Comparison of ENCODE assay signal across 12 cellular contexts in the genomic region with DNA sequence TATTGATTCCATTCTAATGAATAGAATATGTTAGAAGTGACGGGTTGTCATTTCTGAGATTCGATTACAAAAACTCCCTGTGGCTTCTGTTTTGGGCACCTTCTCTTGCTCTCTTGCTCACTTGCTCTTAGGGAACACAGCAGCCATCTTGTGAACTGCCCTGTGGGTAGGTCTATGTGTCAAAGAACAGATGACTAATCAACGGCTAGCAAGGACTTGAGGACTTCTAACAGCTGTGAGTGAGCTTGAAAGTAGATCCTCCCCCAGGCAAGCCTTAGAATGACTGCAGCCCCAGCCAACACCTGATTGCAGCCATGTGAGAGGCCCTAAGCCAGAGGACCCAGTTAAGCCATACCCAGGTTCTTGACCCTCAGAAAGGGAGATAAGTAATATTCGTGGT. TPM values are rescaled to one million over a fixed set of nuclear protein-coding genes. Genes with fewer than 3 reads are reported as not detected.
DNase-seq lines count a peak whose midpoint lies in the region; ATAC-seq and TF ChIP-seq lines count a peak whose summit lies in the region.
"Had no signal": no experiment of that assay in that cellular context is flagged by ENCODE, and none has a peak within 500 bp of the region (broad histone marks: within the 10 kb centered on the region; RNA-seq: fewer than 3 reads in every experiment).

No MANE protein-coding gene starts in this region.

- H3K27ac Mint-ChIP-seq in activated CD4-positive, alpha-beta T cell treated with anti-CD3 and anti-CD28 coated beads, Interleukin-2, amount 10 ng/mL, durations not matched to agents 7 days and 5 days: no peak overlapping the region
- no peak overlapping the region for H3K27ac Mint-ChIP-seq in GM23338

- no peaks in the 10 kb centered on the region for H3K9me3 Mint-ChIP-seq in activated CD4-positive, alpha-beta T cell treated with anti-CD3 and anti-CD28 coated beads, Interleukin-2, amount 10 ng/mL, durations not matched to agents 7 days and 5 days
- no peaks in the 10 kb centered on the region for H3K9me3 Mint-ChIP-seq in GM23338
- H3K9me3 Mint-ChIP-seq: naive thymus-derived CD8-positive, alpha-beta T cell had no signal

- no peak overlapping the region for H2AFZ ChIP-seq in GM23338

- intact Hi-C loops in left ventricle myocardium inferior (cut with micrococcal nuclease): no loop called here

- no peaks in the 10 kb centered on the region for H3K79me2 ChIP-seq in GM23338 (replicated peaks; ENCODE audit: insufficient read depth)

- no peak overlapping the region for H3K4me3 ChIP-seq in coronary artery
- no peak overlapping the region for H3K4me3 ChIP-seq in GM23338
- H3K4me3 ChIP-seq in left ventricle myocardium inferior: no peak overlapping the region

- no peaks in the 10 kb centered on the region for H3K27me3 Mint-ChIP-seq in activated CD4-positive, alpha-beta T cell treated with anti-CD3 and anti-CD28 coated beads, Interleukin-2, amount 10 ng/mL, durations not matched to agents 7 days and 5 days
- H3K27me3 Mint-ChIP-seq in GM23338 (ENCODE audit: insufficient read depth, low read depth, poor library complexity): peaks cover 11% of the 10 kb centered on the region
- H3K27me3 Mint-ChIP-seq: naive thymus-derived CD8-positive, alpha-beta T cell had no signal

- DNase-seq in activated CD4-positive, alpha-beta T cell treated with anti-CD3 and anti-CD28 coated beads for 48 hours: peak; percentile 58
- no peak for DNase-seq in activated CD4-positive, alpha-beta T cell treated with anti-CD3 and anti-CD28 coated beads, Interleukin-2, amount 10 ng/mL, durations not matched to agents 7 days and 5 days
- DNase-seq in OCI-M1 (lab: John Stamatoyannopoulos, UW) (peak; percentile 41), coronary artery (ENCODE audit: low spot score) (peak; percentile 55), GM23338 (ENCODE audit: low spot score) (no peak), left ventricle myocardium inferior (no peak)
- DNase-seq in stimulated activated CD4-positive, alpha-beta T cell treated with anti-CD3 and anti-CD28 coated beads, Interleukin-2, amount 100 ng/mL, for 48 hours: peak; percentile 11 to 17
- DNase-seq: cortex of kidney; hypothalamus; naive thymus-derived CD8-positive, alpha-beta T cell had no signal

- peaks cover 3% of the 10 kb centered on the region; the same call in 1 of the 2 replicates for H3K9me2 ChIP-seq in GM23338 (ENCODE audit: insufficient read depth)

- no peaks in the 10 kb centered on the region for H3K9me3 ChIP-seq in left ventricle myocardium inferior (replicated peaks)

- H3K27me3 ChIP-seq in GM23338 (ENCODE audit: insufficient read depth) (0 out of 2 replicates have a peak, but pooled peaks cover 5% of the 10 kb centered on the region), left ventricle myocardium inferior (ENCODE audit: low read depth) (no peaks in the 10 kb centered on the region)

- H3K4me1 ChIP-seq in GM23338 (ENCODE audit: insufficient read depth) (peaks cover 23% of the 10 kb centered on the region), left ventricle myocardium inferior (peaks cover 26% of the 10 kb centered on the region)

- no peak overlapping the region for H3K4me3 Mint-ChIP-seq in activated CD4-positive, alpha-beta T cell treated with anti-CD3 and anti-CD28 coated beads, Interleukin-2, amount 10 ng/mL, durations not matched to agents 7 days and 5 days
- H3K4me3 Mint-ChIP-seq in GM23338: no peak overlapping the region

- POLR2A ChIA-PET in activated CD4-positive, alpha-beta T cell treated with anti-CD3 and anti-CD28 coated beads, Interleukin-2, amount 10 ng/mL, durations not matched to agents 7 days and 5 days (lab: Charles Lee): interaction anchor here (0.5 kb wide), 1 partner anchor 106 kb away, joined by 17 read pairs; no protein-coding TSS in a partner anchor

- CTCF ChIA-PET in activated CD4-positive, alpha-beta T cell treated with anti-CD3 and anti-CD28 coated beads, Interleukin-2, amount 10 ng/mL, durations not matched to agents 7 days and 5 days (lab: Charles Lee): interaction anchor here (0.6 to 1.1 kb wide), 2 partner anchors 31 to 204 kb away, joined by 3 to 4 read pairs; no protein-coding TSS in a partner anchor

- no peak overlapping the region for H3K4me2 ChIP-seq in GM23338

- H3K4me1 Mint-ChIP-seq in activated CD4-positive, alpha-beta T cell treated with anti-CD3 and anti-CD28 coated beads, Interleukin-2, amount 10 ng/mL, durations not matched to agents 7 days and 5 days: peaks cover 42% of the 10 kb centered on the region
- H3K4me1 Mint-ChIP-seq in GM23338: peaks cover 14% of the 10 kb centered on the region

- no peaks in the 10 kb centered on the region; the same call in 1 of the 2 replicates for H3F3A ChIP-seq in GM23338 (replicated peaks; ENCODE audit: low read depth)

- H3K27ac ChIP-seq in coronary artery: no peak overlapping the region
- H3K27ac ChIP-seq in GM23338 (ENCODE audit: low read depth): no peak overlapping the region
- no peak overlapping the region for H3K27ac ChIP-seq in left ventricle myocardium inferior (replicated peaks)

- no peaks in the 10 kb centered on the region for H4K20me1 ChIP-seq in GM23338 (replicated peaks; ENCODE audit: insufficient read depth)

- H3K36me3 ChIP-seq in GM23338 (ENCODE audit: insufficient read depth) (no peaks in the 10 kb centered on the region), left ventricle myocardium inferior (no peaks in the 10 kb centered on the region)

- no peak for TF ChIP-seq CTCF in coronary artery (IDR thresholded peaks at IDR 0.05)
- no peak for TF ChIP-seq CTCF in GM23338 (conservative IDR thresholded peaks at IDR 0.05; ENCODE audit: low read depth in 2 of 2)
- no peak for TF ChIP-seq CTCF in left ventricle myocardium inferior (IDR thresholded peaks at IDR 0.05; ENCODE audit: borderline replicate concordance)

- peaks cover 14% of the 10 kb centered on the region for H3K36me3 Mint-ChIP-seq in activated CD4-positive, alpha-beta T cell treated with anti-CD3 and anti-CD28 coated beads, Interleukin-2, amount 10 ng/mL, durations not matched to agents 7 days and 5 days (ENCODE audit: low read depth)
- H3K36me3 Mint-ChIP-seq in GM23338 (ENCODE audit: low read depth): peaks cover 5% of the 10 kb centered on the region

- ATAC-seq in GM23338: no peak
- ATAC-seq in GM18502 (IDR thresholded peaks at IDR 0.05; ENCODE audit: poor library complexity, unreplicated experiment): no peak
- ATAC-seq: naive thymus-derived CD8-positive, alpha-beta T cell; Right ventricle myocardium inferior had no signal

TF ChIP-seq in GM23338, 12 proteins besides CTCF, POLR2A, EP300 and RAD21:
- TF ChIP-seq POLR2AphosphoS5 (IDR thresholded peaks at IDR 0.05; ENCODE audit: low read depth): no peak
- TF ChIP-seq ETS1 (IDR thresholded peaks at IDR 0.05): no peak

RNA-seq across cellular contexts. Expression of gene AZIN2, which starts 49.3 kb away (rescaled TPM):
- total RNA-seq in activated CD4-positive, alpha-beta T cell treated with anti-CD3 and anti-CD28 coated beads, Interleukin-2, amount 10 ng/mL, durations not matched to agents 7 days and 5 days: 1 to 10 TPM; 4.1 to 5.5 TPM
- 1.2 and 1.4 TPM in 2 replicates for total RNA-seq in GM23338 (2014; rRNA removed; shearing (Covaris generic))
- polyA plus RNA-seq in GM23338 (2016; fragmentation: Nextera tagmentation; extraction: Ambion mirVana): 0.28 and 0.37 TPM in 2 replicates
- 2.8 TPM for total RNA-seq in left ventricle myocardium inferior

RNA-seq across cellular contexts. Expression of gene TRIM62, which starts 51.5 kb away (rescaled TPM):
- total RNA-seq in activated CD4-positive, alpha-beta T cell treated with anti-CD3 and anti-CD28 coated beads, Interleukin-2, amount 10 ng/mL, durations not matched to agents 7 days and 5 days: 10 to 100 TPM in 1 of 2 experiments, 1 to 10 TPM in 1; 9.3 to 10.2 TPM
- 16.1 and 18.9 TPM in 2 replicates for total RNA-seq in GM23338 (2014; rRNA removed; shearing (Covaris generic))
- polyA plus RNA-seq in GM23338 (2016; fragmentation: Nextera tagmentation; extraction: Ambion mirVana): 2.7 and 2.9 TPM in 2 replicates
- 2.3 TPM for total RNA-seq in left ventricle myocardium inferior

Comparison
In these comparisons a context has a peak if more than half of its experiments do, and no peak if none do; other contexts are left out.
1. DNase-seq: peak in activated CD4-positive, alpha-beta T cell treated with anti-CD3 and anti-CD28 coated beads for 48 hours (single experiment), OCI-M1 (single experiment), coronary artery (single experiment) and stimulated activated CD4-positive, alpha-beta T cell treated with anti-CD3 and anti-CD28 coated beads, Interleukin-2, amount 100 ng/mL, for 48 hours (2 of 2); none in activated CD4-positive, alpha-beta T cell treated with anti-CD3 and anti-CD28 coated beads, Interleukin-2, amount 10 ng/mL, durations not matched to agents 7 days and 5 days (single experiment), GM23338 (single experiment) and left ventricle myocardium inferior (single experiment).